ENCODE assay signal across 1 cellular context in the genomic region with DNA sequence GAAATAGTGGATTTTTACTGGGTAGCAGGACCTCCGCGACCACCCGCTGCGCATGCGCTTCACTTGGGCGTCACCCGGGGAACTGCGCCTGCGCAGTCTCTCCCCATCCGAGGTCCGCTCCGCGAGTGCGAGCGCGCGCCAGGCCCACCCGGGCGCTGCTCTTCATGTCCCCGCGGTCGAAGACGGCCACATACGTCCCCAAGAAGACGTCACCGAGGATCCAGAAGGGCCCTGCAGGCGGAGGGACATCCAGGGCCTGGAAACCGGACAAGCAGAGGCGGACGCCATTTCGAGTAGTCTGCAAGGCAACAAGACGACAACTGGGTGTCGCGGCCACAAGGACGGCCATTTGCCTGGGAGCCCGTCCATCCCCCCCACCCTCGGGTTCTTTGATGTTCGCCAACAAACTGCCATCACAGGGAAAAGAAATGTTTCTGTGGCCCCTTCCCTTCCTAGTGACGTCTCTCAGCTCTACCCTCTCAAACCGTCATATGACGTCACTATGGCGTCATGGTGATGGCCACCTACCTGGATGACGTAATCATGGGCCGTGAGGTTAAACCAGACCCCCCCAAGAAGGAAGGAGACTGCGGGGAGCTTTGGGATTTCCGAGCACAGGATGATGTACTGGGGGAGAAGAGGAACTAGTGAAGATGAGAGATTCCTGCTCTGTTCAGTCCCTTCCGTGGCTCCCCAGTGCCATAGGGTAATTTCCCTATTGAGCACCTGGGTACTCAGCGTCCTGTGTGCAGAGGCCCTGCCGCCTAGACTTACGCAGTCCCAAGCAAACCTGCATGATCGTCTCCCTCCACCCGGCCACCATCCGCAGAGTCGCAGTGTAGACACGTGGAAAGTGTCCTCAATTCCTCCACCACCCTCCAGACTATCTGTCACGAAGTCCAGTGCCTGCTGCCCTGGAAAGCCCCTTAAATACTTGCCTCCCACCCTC.
TF ChIP-seq lines count a peak whose summit lies in the region.

No MANE protein-coding gene starts in this region.

TF ChIP-seq in endothelial cell of umbilical vein, 7 proteins besides CTCF, POLR2A, EP300 and RAD21:
- peak; percentile 80 for TF ChIP-seq POLR2AphosphoS5 (IDR thresholded peaks at IDR 0.05; ENCODE audit: insufficient read depth, low read depth, low read length)
- TF ChIP-seq JUN (IDR thresholded peaks at IDR 0.05; ENCODE audit: borderline replicate concordance, insufficient read depth, insufficient read length, low read depth), result peak; percentile 43
- no peak for TF ChIP-seq GATA2 (IDR thresholded peaks at IDR 0.05; ENCODE audit: insufficient read depth, insufficient read length, low read depth, low read length)
